17 cellular contexts compared by ENCODE assay signal in the genomic region with DNA sequence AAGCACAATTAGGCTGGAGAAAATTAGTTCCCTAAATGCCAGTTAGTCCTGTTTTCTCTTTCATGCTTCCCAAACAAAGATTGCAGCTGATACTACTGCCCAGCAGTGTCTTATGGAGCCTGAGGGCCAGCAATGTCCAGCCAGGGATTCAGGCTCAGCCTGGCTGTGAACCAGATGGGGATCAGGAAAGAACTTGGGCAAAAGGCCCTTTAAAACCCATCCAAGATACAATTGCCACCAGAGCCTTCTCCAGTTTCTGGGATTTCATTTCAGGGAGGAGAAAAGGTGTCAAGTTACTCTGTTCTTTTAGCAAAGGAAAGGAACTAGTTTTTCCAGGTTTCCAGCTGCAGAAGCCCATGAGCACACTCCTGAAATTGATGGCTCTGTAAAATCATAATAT.
DNase-seq lines count a peak whose midpoint lies in the region; FAIRE-seq and TF ChIP-seq lines count a peak whose summit lies in the region.
"Had no signal": no experiment of that assay in that cellular context is flagged by ENCODE, and none has a peak within 500 bp of the region (broad histone marks: within the 10 kb centered on the region; RNA-seq: fewer than 3 reads in every experiment).

No MANE protein-coding gene starts in this region.

- H2BK12ac ChIP-seq in mesenchymal stem cell (ENCODE audit: low read length in 2 of 2) = no peak overlapping the region

- H3K14ac ChIP-seq in mesenchymal stem cell (ENCODE audit: low read length in 2 of 2) = no peak overlapping the region

- no peak overlapping the region for H2BK120ac ChIP-seq in mesenchymal stem cell (ENCODE audit: low read depth, low read length)

- no peaks in the 10 kb centered on the region for H4K20me1 ChIP-seq in endothelial cell of umbilical vein (replicated peaks; ENCODE audit: control insufficient read depth, extremely low read depth, insufficient read depth, low read length)

- CTCF ChIA-PET in endothelial cell of umbilical vein (lab: Charles Lee) = interaction anchor here (2.3 kb wide), 1 partner anchor 12 kb away, joined by 6 read pairs; no protein-coding TSS in a partner anchor

- peak overlapping the region; percentile 60 for H2BK5ac ChIP-seq in mesenchymal stem cell (ENCODE audit: low read depth, low read length, poor library complexity, severe bottlenecking)

- no peaks in the 10 kb centered on the region for H3K79me1 ChIP-seq in mesenchymal stem cell (replicated peaks; ENCODE audit: low read length, poor library complexity, severe bottlenecking)

- H3K9me1 ChIP-seq in endothelial cell of umbilical vein (replicated peaks; ENCODE audit: control insufficient read depth, extremely low read depth, insufficient read depth, low read length) = no peaks in the 10 kb centered on the region

- H3K4ac ChIP-seq in mesenchymal stem cell (ENCODE audit: low read depth in 1 of 2, low read length in 2 of 2) = no peak overlapping the region

- dilution Hi-C loops in endothelial cell of umbilical vein (cut with MboI; ENCODE audit: extremely low pct_ligation_motif_present, low sequenced_read_pairs) = no loop called here

- DNase-seq in ELF-1 (ENCODE audit: low read depth, low spot score) = peak; percentile 75
- DNase-seq in MG63 = peak; percentile 41
- DNase-seq in endothelial cell of umbilical vein (ENCODE audit: low read depth, low spot score) = no peak
- peak; percentile 10 for DNase-seq in mesenchymal stem cell
- DNase-seq in stimulated activated CD4-positive, alpha-beta T cell treated with anti-CD3 and anti-CD28 coated beads, Interleukin-12 subunit alpha, Interleukin-12 subunit beta, amount 100 ng/mL, for 4 hours = no peak
- DNase-seq in germinal center (ENCODE audit: low spot score) = no peak
- no peak for DNase-seq in mucosa of gallbladder (ENCODE audit: low spot score)
- DNase-seq: activated effector memory CD4-positive, alpha-beta T cell treated with anti-CD3 and anti-CD28 coated beads, Interleukin-2, amount 50 U/mL, for 16 hours; erythroblast; left colon; naive B cell; NCI-H1436; NCI-H82; RPMI8226; stomach had no signal

- POLR2A ChIA-PET in endothelial cell of umbilical vein (lab: Charles Lee) = no interaction called here

- H3K27me3 ChIP-seq in MG63 (no peaks in the 10 kb centered on the region), endothelial cell of umbilical vein (ENCODE audit: control insufficient read depth in 2 of 2, insufficient read depth in 2 of 2, low read length in 2 of 2) (no peaks in the 10 kb centered on the region), mesenchymal stem cell (ENCODE audit: control insufficient read depth in 1 of 2, insufficient read depth in 1 of 2, low read length in 2 of 2) (no peaks in the 10 kb centered on the region)
- H3K27me3 ChIP-seq: stomach had no signal

- intact Hi-C loops in endothelial cell of umbilical vein (cut with micrococcal nuclease) = no loop called here

- peak overlapping the region; percentile 92 for H2AK5ac ChIP-seq in mesenchymal stem cell (ENCODE audit: low read length, severe bottlenecking)

- H3K79me2 ChIP-seq in endothelial cell of umbilical vein (ENCODE audit: control insufficient read depth, insufficient read depth, low read length) = no peaks in the 10 kb centered on the region

- H3K4me1 ChIP-seq in endothelial cell of umbilical vein (ENCODE audit: control insufficient read depth, extremely low read depth, insufficient read depth, low read length) (peaks cover 56% of the 10 kb centered on the region), mesenchymal stem cell (ENCODE audit: control insufficient read depth, insufficient read depth, low read depth, low read length) (no peaks in the 10 kb centered on the region)
- H3K4me1 ChIP-seq: prostate gland, stomach had no signal

- no peak overlapping the region for H4K91ac ChIP-seq in mesenchymal stem cell (ENCODE audit: low read length)

- TF ChIP-seq POLR2A in endothelial cell of umbilical vein (IDR thresholded peaks at IDR 0.05; ENCODE audit: low read depth, low read length) = no peak

- H3K27ac ChIP-seq in endothelial cell of umbilical vein (ENCODE audit: insufficient read depth, low read depth, low read length) = no peak overlapping the region
- H3K27ac ChIP-seq in mesenchymal stem cell (ENCODE audit: low read length, poor library complexity, severe bottlenecking) = peak overlapping the region; percentile 21
- H3K27ac ChIP-seq: prostate gland, stomach had no signal

- H3K4me2 ChIP-seq in endothelial cell of umbilical vein (ENCODE audit: insufficient read depth, low read length) (no peak overlapping the region), mesenchymal stem cell (ENCODE audit: low read length, poor library complexity, severe bottlenecking) (no peak overlapping the region)

- H3K9ac ChIP-seq in endothelial cell of umbilical vein (replicated peaks; ENCODE audit: extremely low read depth, insufficient read depth, low read length) (no peak overlapping the region), mesenchymal stem cell (ENCODE audit: low read length) (no peak overlapping the region)

- no peak overlapping the region for H3K23ac ChIP-seq in mesenchymal stem cell (ENCODE audit: low read length in 2 of 2)

- no peaks in the 10 kb centered on the region for H3K36me3 ChIP-seq in MG63
- H3K36me3 ChIP-seq in endothelial cell of umbilical vein (ENCODE audit: control insufficient read depth in 2 of 2, extremely low read depth in 1 of 2, insufficient read depth in 2 of 2, low read length in 2 of 2) = no peaks in the 10 kb centered on the region
- H3K36me3 ChIP-seq in mesenchymal stem cell (ENCODE audit: control insufficient read depth in 1 of 2, insufficient read depth in 2 of 2, low read depth in 1 of 2, low read length in 2 of 2) = no peaks in the 10 kb centered on the region
- H3K36me3 ChIP-seq: prostate gland, stomach had no signal

- H4K8ac ChIP-seq in mesenchymal stem cell (ENCODE audit: low read length) = no peak overlapping the region

- H2AFZ ChIP-seq in endothelial cell of umbilical vein (ENCODE audit: low read depth, low read length) (peak overlapping the region; percentile 27), mesenchymal stem cell (ENCODE audit: low read depth, low read length) (no peak overlapping the region)

- no peak for TF ChIP-seq CTCF in endothelial cell of umbilical vein (IDR thresholded peaks at IDR 0.05; ENCODE audit: extremely low read depth in 1 of 2, insufficient read depth in 1 of 2, low read depth in 1 of 2, low read length in 2 of 2)

- no peak overlapping the region for H2BK15ac ChIP-seq in mesenchymal stem cell (ENCODE audit: low read depth, poor library complexity, severe bottlenecking)

- peak overlapping the region in 1 of 2 experiments; percentile 0 for H3K18ac ChIP-seq in mesenchymal stem cell (ENCODE audit: low read depth in 1 of 2, low read length in 2 of 2)

- FAIRE-seq in endothelial cell of umbilical vein (lab: Jason Lieb, UNC) = no peak
- FAIRE-seq: colon had no signal

- no peaks in the 10 kb centered on the region; the same call in 1 of the 2 replicates for H3K9me3 ChIP-seq in MG63
- no peaks in the 10 kb centered on the region for H3K9me3 ChIP-seq in endothelial cell of umbilical vein (replicated peaks; ENCODE audit: control insufficient read depth, insufficient read depth, low read length)
- no peaks in the 10 kb centered on the region for H3K9me3 ChIP-seq in mesenchymal stem cell (ENCODE audit: control insufficient read depth, low read length)
- H3K9me3 ChIP-seq: prostate gland, stomach had no signal

- no TSS peak for BruUV-seq in endothelial cell of umbilical vein (replicated peaks; lab: Mats Ljungman, UMichigan)

- no peak overlapping the region for H3K4me3 ChIP-seq in MG63
- no peak overlapping the region for H3K4me3 ChIP-seq in endothelial cell of umbilical vein (replicated peaks in 1 of 3; ENCODE audit: insufficient read depth in 1 of 3, low read depth in 1 of 3, low read length in 3 of 3)
- no peak overlapping the region for H3K4me3 ChIP-seq in mesenchymal stem cell (ENCODE audit: insufficient read depth in 1 of 2, low read depth in 1 of 2, low read length in 2 of 2)
- H3K4me3 ChIP-seq: prostate gland, stomach had no signal

TF ChIP-seq in endothelial cell of umbilical vein, 7 proteins besides CTCF, POLR2A, EP300 and RAD21:
- TF ChIP-seq MYC (IDR thresholded peaks at IDR 0.05; ENCODE audit: low read depth, low read length) = no peak
- TF ChIP-seq GATA2 (IDR thresholded peaks at IDR 0.05; ENCODE audit: insufficient read depth, insufficient read length, low read depth, low read length) = no peak
- TF ChIP-seq EZH2 (IDR thresholded peaks at IDR 0.05; ENCODE audit: borderline replicate concordance, low read depth, low read length, severe bottlenecking) = no peak
- no peak for TF ChIP-seq POLR2AphosphoS5 (IDR thresholded peaks at IDR 0.05; ENCODE audit: insufficient read depth, low read depth, low read length)
- TF ChIP-seq JUN (IDR thresholded peaks at IDR 0.05; ENCODE audit: borderline replicate concordance, insufficient read depth, insufficient read length, low read depth) = no peak
- TF ChIP-seq FOS (IDR thresholded peaks at IDR 0.05; ENCODE audit: borderline replicate concordance, insufficient read depth, low read length) = no peak
- TF ChIP-seq, protein P1, sequence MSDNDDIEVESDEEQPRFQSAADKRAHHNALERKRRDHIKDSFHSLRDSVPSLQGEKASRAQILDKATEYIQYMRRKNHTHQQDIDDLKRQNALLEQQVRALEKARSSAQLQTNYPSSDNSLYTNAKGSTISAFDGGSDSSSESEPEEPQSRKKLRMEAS (IDR thresholded peaks at IDR 0.05; ENCODE audit: insufficient read depth, insufficient read length) = no peak

Comparison
In these comparisons a context has a peak if more than half of its experiments do, and no peak if none do; other contexts are left out.
1. DNase-seq: peak in ELF-1 (single experiment), MG63 (single experiment) and mesenchymal stem cell (single experiment); none in endothelial cell of umbilical vein (single experiment), stimulated activated CD4-positive, alpha-beta T cell treated with anti-CD3 and anti-CD28 coated beads, Interleukin-12 subunit alpha, Interleukin-12 subunit beta, amount 100 ng/mL, for 4 hours (single experiment), germinal center (single experiment) and mucosa of gallbladder (single experiment).